8 cellular contexts compared by ENCODE assay signal in the genomic region with DNA sequence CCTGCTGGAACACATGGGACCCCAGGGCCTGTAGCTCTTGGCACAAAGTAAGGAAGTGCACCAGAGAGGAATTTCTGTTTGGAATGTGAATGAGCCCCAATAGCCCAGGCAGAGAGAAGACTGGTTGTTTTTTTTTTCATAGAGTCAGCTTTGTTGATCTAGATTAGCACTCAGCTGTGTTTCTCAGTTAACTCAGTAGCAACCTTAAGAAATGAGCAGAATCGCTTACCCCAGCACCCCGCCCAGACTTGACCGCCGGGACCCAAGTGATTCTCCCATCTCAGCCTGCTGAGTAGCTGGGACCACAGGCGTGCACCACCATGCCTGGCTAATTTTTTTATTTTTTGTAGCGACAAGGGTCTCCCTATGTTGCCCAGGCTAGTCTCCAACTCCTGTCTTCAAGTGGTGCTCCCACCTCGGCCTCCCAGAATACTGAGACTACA. TPM values are rescaled to one million over a fixed set of nuclear protein-coding genes. Genes with fewer than 3 reads are reported as not detected.
A peak's percentile ranks its signal among the peaks of the same experiment; 100 is the strongest.
DNase-seq lines count a peak whose midpoint lies in the region; TF ChIP-seq lines count a peak whose summit lies in the region.

No MANE protein-coding gene starts in this region.

- peak overlapping the region; percentile 29 to 96 (median 66) for H3K27ac ChIP-seq in esophagus muscularis mucosa (replicated peaks in 1 of 4)
- H3K27ac ChIP-seq in trophoblast cell (ENCODE audit: low read depth, low read length): peak overlapping the region; percentile 62

- no peak for TF ChIP-seq EP300 in esophagus muscularis mucosa (IDR thresholded peaks at IDR 0.05)

- no peak overlapping the region for H2BK5ac ChIP-seq in trophoblast cell (ENCODE audit: low read depth, low read length, poor library complexity)

- no peak overlapping the region for H2AFZ ChIP-seq in trophoblast cell (ENCODE audit: insufficient read depth, low read length, poor library complexity)

- intact Hi-C loops in esophagus muscularis mucosa (cut with DNase I): no loop called here

- H3K14ac ChIP-seq in trophoblast cell (ENCODE audit: low read length): no peak overlapping the region

- no peak overlapping the region for H4K12ac ChIP-seq in trophoblast cell (ENCODE audit: low read depth, low read length)

- H4K8ac ChIP-seq in trophoblast cell (ENCODE audit: low read depth, low read length): no peak overlapping the region

- H2AK5ac ChIP-seq in trophoblast cell (ENCODE audit: low read length): no peak overlapping the region

- no peak for TF ChIP-seq POLR2A in esophagus muscularis mucosa (IDR thresholded peaks at IDR 0.05; ENCODE audit: low read depth)

- H3K18ac ChIP-seq in trophoblast cell (ENCODE audit: low read length): no peak overlapping the region

- H3K79me1 ChIP-seq in trophoblast cell (ENCODE audit: low read length): peaks cover 21% of the 10 kb centered on the region

- peaks cover 43 to 56% (median 48%) of the 10 kb centered on the region in 4 donors for H3K4me1 ChIP-seq in esophagus muscularis mucosa
- peaks cover 6 to 8% of the 10 kb centered on the region in 2 experiments for H3K4me1 ChIP-seq in trophoblast cell (ENCODE audit: control insufficient read depth in 1 of 2, insufficient read depth in 2 of 2, low read length in 2 of 2)

- H3K79me2 ChIP-seq in trophoblast cell (ENCODE audit: control insufficient read depth, insufficient read depth, low read length, poor library complexity): peaks cover 21% of the 10 kb centered on the region

- H3K4ac ChIP-seq in trophoblast cell (ENCODE audit: low read depth, low read length): peak overlapping the region; percentile 53

- H3K27me3 ChIP-seq in esophagus muscularis mucosa (no peaks in the 10 kb centered on the region), trophoblast cell (ENCODE audit: insufficient read depth, low read length) (no peaks in the 10 kb centered on the region)

- H2BK120ac ChIP-seq in trophoblast cell (ENCODE audit: insufficient read depth, low read length, poor library complexity): peak overlapping the region; percentile 20

- H3K36me3 ChIP-seq in esophagus muscularis mucosa (peaks cover 0 to 11% (median 6%) of the 10 kb centered on the region in 4 donors), trophoblast cell (ENCODE audit: control insufficient read depth in 1 of 2, insufficient read depth in 2 of 2, low read length in 2 of 2) (peaks cover 0 to 5% of the 10 kb centered on the region in 2 experiments)

- 40% methylated on average over 7 of the region's 7 CpGs for WGBS in esophagus muscularis mucosa
- WGBS in trophoblast cell (ENCODE audit: extremely low coverage, insufficient coverage, insufficient read length): no CpG with 5 or more reads among the region's 7 CpGs

- H3K4me2 ChIP-seq in trophoblast cell (ENCODE audit: low read length): peak overlapping the region; percentile 61

- H2BK12ac ChIP-seq in trophoblast cell (ENCODE audit: low read length): no peak overlapping the region

- TF ChIP-seq CTCF in esophagus muscularis mucosa (IDR thresholded peaks at IDR 0.05): no peak

- H4K91ac ChIP-seq in trophoblast cell (ENCODE audit: low read depth, low read length): no peak overlapping the region

- H3K4me3 ChIP-seq in esophagus muscularis mucosa (peak overlapping the region in 3 of 4 donors; percentile 86 to 89 (median 87)), trophoblast cell (ENCODE audit: low read depth, low read length) (no peak overlapping the region)

- H3K23ac ChIP-seq in trophoblast cell (ENCODE audit: low read length): no peak overlapping the region

- no peak overlapping the region for H3K9ac ChIP-seq in trophoblast cell (ENCODE audit: low read length)

- peak; percentile 45 for DNase-seq in DMS 273 (lab: John Stamatoyannopoulos, UW; ENCODE audit: unreplicated experiment)
- DNase-seq in DMS 273 treated with DMSO at 0.1 percent for 48 hours (lab: John Stamatoyannopoulos, UW): no peak
- DNase-seq in RPMI8226: peak; percentile 70
- no peak for DNase-seq in esophagus muscularis mucosa (ENCODE audit: extremely low spot score)
- no peak for DNase-seq in trophoblast cell
- no peak for DNase-seq in SIG-M5 treated with dmso at 0.1 percent for 504 hours (lab: John Stamatoyannopoulos, UW; ENCODE audit: unreplicated experiment)
- DNase-seq in mucosa of gallbladder (ENCODE audit: low spot score): no peak
- no peak for DNase-seq in SHP77 (lab: John Stamatoyannopoulos, UW)

- H3K9me3 ChIP-seq in esophagus muscularis mucosa (no peaks in the 10 kb centered on the region), trophoblast cell (ENCODE audit: insufficient read depth, low read depth, low read length) (no peaks in the 10 kb centered on the region)

RNA-seq across cellular contexts. Expression of gene MGME1, which starts 2.8 kb away (rescaled TPM):
- total RNA-seq in esophagus muscularis mucosa (1 to 10 TPM; 5.2 to 6.5 (median 6.0) TPM), mucosa of gallbladder (8.5 TPM)
- polyA plus RNA-seq in trophoblast cell (2013): 20.7 and 21.8 TPM in 2 replicates

RNA-seq across cellular contexts. Expression of gene SNX5, which starts 3.0 kb away (rescaled TPM):
- total RNA-seq in esophagus muscularis mucosa (10 to 100 TPM; 58.3 to 67.3 (median 63.9) TPM), mucosa of gallbladder (64.5 TPM)
- 333 and 360 TPM in 2 replicates for polyA plus RNA-seq in trophoblast cell (2013)

Comparison
In these comparisons a context has a peak if more than half of its experiments do, and no peak if none do; other contexts are left out.
1. DNase-seq: peak in DMS 273 (single experiment) and RPMI8226 (single experiment); none in DMS 273 treated with DMSO at 0.1 percent for 48 hours (single experiment), esophagus muscularis mucosa (single experiment), trophoblast cell (0 of 2), SIG-M5 treated with dmso at 0.1 percent for 504 hours (single experiment), mucosa of gallbladder (single experiment) and SHP77 (0 of 2).